13 cellular contexts compared by ENCODE assay signal in genomic region chr3:43968465-43968864, GRCh38.
A peak's percentile ranks its signal among the peaks of the same experiment; 100 is the strongest.
DNase-seq lines count a peak whose midpoint lies in the region; ATAC-seq and TF ChIP-seq lines count a peak whose summit lies in the region.
"Had no signal": no experiment of that assay in that cellular context is flagged by ENCODE, and none has a peak within 500 bp of the region (broad histone marks: within the 10 kb centered on the region; RNA-seq: fewer than 3 reads in every experiment).

No MANE protein-coding gene starts in this region.

- no peaks in the 10 kb centered on the region for H3K36me3 ChIP-seq in endodermal cell (ENCODE audit: control insufficient read depth, insufficient read depth, low read length)

- H3K27me3 ChIP-seq in H9 (ENCODE audit: insufficient read depth, low read length) (no peaks in the 10 kb centered on the region), endodermal cell (ENCODE audit: control insufficient read depth, insufficient read depth, low read length, poor library complexity, severe bottlenecking) (no peaks in the 10 kb centered on the region)

- H3K18ac ChIP-seq in H9 (ENCODE audit: insufficient read length, low read depth, low read length) = no peak overlapping the region

- H2AK5ac ChIP-seq in H9 (ENCODE audit: insufficient read length, low read length) = no peak overlapping the region

- H3K27me3 Mint-ChIP-seq in H9 (ENCODE audit: low read depth) (peaks cover 3% of the 10 kb centered on the region; the same call in 1 of the 2 replicates), endodermal cell (ENCODE audit: insufficient read depth) (peaks cover 2% of the 10 kb centered on the region)

- H2BK5ac ChIP-seq in H9 (ENCODE audit: insufficient read length, low read length) = no peak overlapping the region

- H3K4me1 ChIP-seq in H9 (ENCODE audit: insufficient read depth, low read length) (peaks cover 18% of the 10 kb centered on the region), endodermal cell (ENCODE audit: control insufficient read depth, insufficient read depth, low read length) (peaks cover 7% of the 10 kb centered on the region)

- H3K9me3 ChIP-seq in H9 (ENCODE audit: control insufficient read depth, low read depth, low read length) = no peaks in the 10 kb centered on the region
- no peaks in the 10 kb centered on the region for H3K9me3 ChIP-seq in endodermal cell (ENCODE audit: control insufficient read depth, low read length)

- DNase-seq in COLO668 (lab: John Stamatoyannopoulos, UW; ENCODE audit: unreplicated experiment) (peak; percentile 20), H9 (peak; percentile 72), NCI-H345 (lab: John Stamatoyannopoulos, UW) (peak; percentile 72), endodermal cell (peak; percentile 60)
- DNase-seq: EL, GOT3, Kasumi-1, PC-9 had no signal

- no peak overlapping the region for H2BK12ac ChIP-seq in H9 (ENCODE audit: insufficient read length, low read depth, low read length)

- peaks cover 0 to 2% of the 10 kb centered on the region in 2 experiments; a peak in 2 of 5 replicates for H3K9me3 Mint-ChIP-seq in H9
- peaks cover 1% of the 10 kb centered on the region for H3K9me3 Mint-ChIP-seq in endodermal cell
- H3K9me3 Mint-ChIP-seq: T-helper 1 cell treated with Interleukin-12 subunit alpha and Interleukin-12 subunit beta and Interleukin-4 antibody, amounts not matched to agents 30 μg/mL and 1 μg/mL, for 36 hours had no signal

- H2BK120ac ChIP-seq in H9 (ENCODE audit: low read depth, low read length, poor library complexity, severe bottlenecking) = no peak overlapping the region

- H3K27ac ChIP-seq in H9 (ENCODE audit: insufficient read length, low read depth, low read length) = no peak overlapping the region
- no peak overlapping the region for H3K27ac ChIP-seq in endodermal cell (ENCODE audit: low read depth, low read length)
- H3K27ac ChIP-seq: PC-9 had no signal

- H3K4me1 Mint-ChIP-seq in H9 = peaks cover 49 to 51% of the 10 kb centered on the region in 2 experiments
- peaks cover 14% of the 10 kb centered on the region for H3K4me1 Mint-ChIP-seq in endodermal cell

- peak overlapping the region; percentile 11 for H3K4me2 ChIP-seq in H9 (ENCODE audit: insufficient read depth, insufficient read length, low read length)
- H3K4me2 ChIP-seq: PC-9 had no signal

- no peak overlapping the region for H2BK20ac ChIP-seq in H9 (ENCODE audit: low read depth, low read length, poor library complexity, severe bottlenecking)

- no peaks in the 10 kb centered on the region for H3K79me2 ChIP-seq in H9 (ENCODE audit: insufficient read depth, low read length)

- H3K36me3 Mint-ChIP-seq in H9 (ENCODE audit: insufficient read depth in 1 of 3, low read depth in 3 of 3) (peaks cover 0 to 4% (median 0%) of the 10 kb centered on the region in 3 experiments; a peak in 2 of 7 replicates), endodermal cell (ENCODE audit: low read depth) (no peaks in the 10 kb centered on the region)

- no peak overlapping the region for H3K4me3 ChIP-seq in endodermal cell (ENCODE audit: low read length)
- H3K4me3 ChIP-seq: PC-9 had no signal

- no peak overlapping the region for H3K9ac ChIP-seq in H9 (ENCODE audit: extremely low read depth, insufficient read length, low read length)
- no peak overlapping the region for H3K9ac ChIP-seq in endodermal cell (ENCODE audit: extremely low read depth, low read length, poor library complexity, severe bottlenecking)

- no peak overlapping the region for H4K8ac ChIP-seq in H9 (replicated peaks; ENCODE audit: insufficient read length, low read depth, low read length)

- H3K4me3 Mint-ChIP-seq in H9 (0 out of 5 replicates have a peak overlapping the region, but pooled peaks of 1 of the 2 experiments have one; percentile 2), endodermal cell (no peak overlapping the region)
- H3K4me3 Mint-ChIP-seq: T-helper 1 cell treated with Interleukin-12 subunit alpha and Interleukin-12 subunit beta and Interleukin-4 antibody, amounts not matched to agents 30 μg/mL and 1 μg/mL, for 36 hours had no signal

- H3K56ac ChIP-seq in H9 (ENCODE audit: insufficient read length, low read depth, low read length) = no peak overlapping the region

- TF ChIP-seq CTCF in H9 (conservative IDR thresholded peaks at IDR 0.05) (no peak), endodermal cell (conservative IDR thresholded peaks at IDR 0.05) (no peak)

- H4K5ac ChIP-seq in H9 (ENCODE audit: insufficient read length, low read depth, low read length) = no peak overlapping the region

- ATAC-seq in HG03196 (IDR thresholded peaks at IDR 0.05; ENCODE audit: unreplicated experiment) = no peak
- ATAC-seq in HG02610 (IDR thresholded peaks at IDR 0.05; ENCODE audit: unreplicated experiment) = no peak
- no peak for ATAC-seq in HG02623 (IDR thresholded peaks at IDR 0.05; ENCODE audit: unreplicated experiment)
- ATAC-seq: HepG2 had no signal

- H3K23me2 ChIP-seq in H9 (ENCODE audit: insufficient read length, low read depth, low read length, poor library complexity, severe bottlenecking) = no peaks in the 10 kb centered on the region

- H3K23ac ChIP-seq in H9 (ENCODE audit: insufficient read length, low read depth, low read length) = no peak overlapping the region

- no peak overlapping the region for H3T11ph ChIP-seq in H9 (ENCODE audit: low read length)

- H4K20me1 ChIP-seq in H9 (ENCODE audit: control insufficient read depth, insufficient read depth, insufficient read length) = no peaks in the 10 kb centered on the region

- H3K27ac Mint-ChIP-seq in H9 = peak overlapping the region in 2 of 3 experiments; percentile 56 to 81; a peak in 5 of 7 replicates
- H3K27ac Mint-ChIP-seq in endodermal cell = no peak overlapping the region
- H3K27ac Mint-ChIP-seq: T-helper 1 cell treated with Interleukin-12 subunit alpha and Interleukin-12 subunit beta and Interleukin-4 antibody, amounts not matched to agents 30 μg/mL and 1 μg/mL, for 36 hours had no signal

- no peaks in the 10 kb centered on the region for H3K79me1 ChIP-seq in H9 (ENCODE audit: insufficient read depth, low read depth, low read length, poor library complexity, severe bottlenecking)

- no peak overlapping the region for H2AFZ ChIP-seq in H9 (ENCODE audit: low read length)
- H2AFZ ChIP-seq: PC-9 had no signal

- H3K4ac ChIP-seq in H9 (ENCODE audit: low read depth, low read length) = no peak overlapping the region

- no peak overlapping the region for H4K91ac ChIP-seq in H9 (ENCODE audit: insufficient read length, low read depth, low read length)

- no peak overlapping the region for H2BK15ac ChIP-seq in H9 (ENCODE audit: low read depth, low read length)

- WGBS in H9 (ENCODE audit: extremely low coverage, insufficient read length, low lambda C conversion rate) = no CpG with 5 or more reads among the region's 5 CpGs
- 52 to 58% methylated on average over 3 to 5 of the region's 5 CpGs for WGBS in endodermal cell (ENCODE audit: insufficient coverage in 1 of 2, insufficient read length in 1 of 2), 2 experiments

- H3K14ac ChIP-seq in H9 (ENCODE audit: insufficient read depth, low read length) = no peak overlapping the region

Comparison
In these comparisons a context has a peak if more than half of its experiments do, and no peak if none do; other contexts are left out.
1. DNase-seq: peak in every context shown above with its lines; median percentile 72 in H9; 72 in NCI-H345; 60 in endodermal cell; 20 in COLO668.